ENCODE assay signal across 15 cellular contexts in genomic region chr4:3374667-3375066, GRCh38.
DNase-seq lines count a peak whose midpoint lies in the region; ATAC-seq and TF ChIP-seq lines count a peak whose summit lies in the region.
"Had no signal": no experiment of that assay in that cellular context is flagged by ENCODE, and none has a peak within 500 bp of the region (broad histone marks: within the 10 kb centered on the region; RNA-seq: fewer than 3 reads in every experiment).

No MANE protein-coding gene starts in this region.

- H3K4me3 ChIP-seq in H7 (ENCODE audit: insufficient read depth, low read depth, low read length) (no peak overlapping the region), lower lobe of right lung (no peak overlapping the region)
- H3K4me3 ChIP-seq: GM12878, HAP-1 had no signal

- peak; percentile 3 for DNase-seq in AG20443 (ENCODE audit: low spot score)
- DNase-seq in H7, result peak; percentile 34
- peak; percentile 44 for DNase-seq in lower lobe of right lung
- no peak for DNase-seq in CD4-positive, alpha-beta T cell
- no peak for DNase-seq in cerebellar nuclear complex (lab: John Stamatoyannopoulos, UW)
- DNase-seq in NCI-H1694 treated with DMSO at 0.1 percent for 48 hours (lab: John Stamatoyannopoulos, UW), result no peak
- DNase-seq: ACHN; CD4-positive, CD25-positive, alpha-beta regulatory T cell; DMS79; GOT3 had no signal

- H3K4me1 ChIP-seq in lower lobe of right lung, result peaks cover 37% of the 10 kb centered on the region

- H3K27me3 ChIP-seq in H7 (ENCODE audit: control insufficient read depth, insufficient read depth, low read length) (no peaks in the 10 kb centered on the region; the same call in 1 of the 2 replicates), lower lobe of right lung (ENCODE audit: low read depth) (no peaks in the 10 kb centered on the region)
- no peaks in the 10 kb centered on the region for H3K27me3 ChIP-seq in CD4-positive, alpha-beta T cell (ENCODE audit: control insufficient read depth, insufficient read depth, low read length)

- TF ChIP-seq CTCF in lower lobe of right lung (IDR thresholded peaks at IDR 0.05), result no peak
- TF ChIP-seq CTCF in CD4-positive, alpha-beta T cell (IDR thresholded peaks at IDR 0.05), result no peak

- H3K27ac ChIP-seq in lower lobe of right lung, result no peak overlapping the region
- no peak overlapping the region for H3K27ac ChIP-seq in CD4-positive, alpha-beta T cell (ENCODE audit: low read depth, low read length)

- CTCF ChIA-PET in CD4-positive, alpha-beta T cell (lab: Charles Lee), result no interaction called here

- H3K4me3 Mint-ChIP-seq in stimulated activated memory B cell treated with anti-CD40 and anti-IgM and Interleukin-4, amounts not matched to agents 10 μg/mL and 1 μg/mL and 100 μg/mL, for 72 hours, result no peak overlapping the region
- H3K4me3 Mint-ChIP-seq in CD4-positive, alpha-beta T cell, result no peak overlapping the region
- H3K4me3 Mint-ChIP-seq: CD4-positive, CD25-positive, alpha-beta regulatory T cell had no signal

- H3K36me3 Mint-ChIP-seq in stimulated activated memory B cell treated with anti-CD40 and anti-IgM and Interleukin-4, amounts not matched to agents 10 μg/mL and 1 μg/mL and 100 μg/mL, for 72 hours, result no peaks in the 10 kb centered on the region
- H3K36me3 Mint-ChIP-seq in CD4-positive, alpha-beta T cell (ENCODE audit: low read depth), result peaks cover 23% of the 10 kb centered on the region

- H3K4me1 Mint-ChIP-seq in stimulated activated memory B cell treated with anti-CD40 and anti-IgM and Interleukin-4, amounts not matched to agents 10 μg/mL and 1 μg/mL and 100 μg/mL, for 72 hours, result peaks cover 43% of the 10 kb centered on the region
- peaks cover 43% of the 10 kb centered on the region for H3K4me1 Mint-ChIP-seq in CD4-positive, alpha-beta T cell (ENCODE audit: low read depth)

- H3K9me3 Mint-ChIP-seq in stimulated activated memory B cell treated with anti-CD40 and anti-IgM and Interleukin-4, amounts not matched to agents 10 μg/mL and 1 μg/mL and 100 μg/mL, for 72 hours, result peaks cover 9% of the 10 kb centered on the region
- no peaks in the 10 kb centered on the region for H3K9me3 Mint-ChIP-seq in CD4-positive, alpha-beta T cell

- intact Hi-C loops in lower lobe of right lung (cut with DNase I), result no loop called here
- intact Hi-C loops in CD4-positive, alpha-beta T cell (cut with DNase I, micrococcal nuclease), result no loop called here

- peak overlapping the region; percentile 85 for H3K27ac Mint-ChIP-seq in stimulated activated memory B cell treated with anti-CD40 and anti-IgM and Interleukin-4, amounts not matched to agents 10 μg/mL and 1 μg/mL and 100 μg/mL, for 72 hours
- no peak overlapping the region for H3K27ac Mint-ChIP-seq in CD4-positive, alpha-beta T cell
- H3K27ac Mint-ChIP-seq: CD4-positive, CD25-positive, alpha-beta regulatory T cell had no signal

- ATAC-seq in lower lobe of right lung (no peak), GM19328 (IDR thresholded peaks at IDR 0.05; ENCODE audit: unreplicated experiment) (no peak)
- ATAC-seq in stimulated activated memory B cell treated with anti-CD40 and anti-IgM and Interleukin-4, amounts not matched to agents 10 μg/mL and 1 μg/mL and 100 μg/mL, for 72 hours, result no peak
- ATAC-seq in CD4-positive, alpha-beta T cell (ENCODE audit: poor library complexity), result no peak
- ATAC-seq: GM12878, HepG2 had no signal

- POLR2A ChIA-PET in CD4-positive, alpha-beta T cell (lab: Charles Lee), result no interaction called here

- H3K9me3 ChIP-seq in lower lobe of right lung, result no peaks in the 10 kb centered on the region
- H3K9me3 ChIP-seq in CD4-positive, alpha-beta T cell (ENCODE audit: control insufficient read depth, low read length), result peaks cover 3% of the 10 kb centered on the region
- H3K9me3 ChIP-seq: HAP-1 had no signal

- peaks cover 20% of the 10 kb centered on the region for H3K27me3 Mint-ChIP-seq in stimulated activated memory B cell treated with anti-CD40 and anti-IgM and Interleukin-4, amounts not matched to agents 10 μg/mL and 1 μg/mL and 100 μg/mL, for 72 hours
- H3K27me3 Mint-ChIP-seq in CD4-positive, alpha-beta T cell, result peaks cover 10% of the 10 kb centered on the region

- no peaks in the 10 kb centered on the region for H3K36me3 ChIP-seq in H7 (replicated peaks; ENCODE audit: control insufficient read depth, insufficient read depth, low read length)
- no peaks in the 10 kb centered on the region for H3K36me3 ChIP-seq in lower lobe of right lung
- H3K36me3 ChIP-seq: HAP-1 had no signal

Comparison
In these comparisons a context has a peak if more than half of its experiments do, and no peak if none do; other contexts are left out.
1. DNase-seq: peak in AG20443 (single experiment), H7 (single experiment) and lower lobe of right lung (single experiment); none in CD4-positive, alpha-beta T cell (0 of 10), cerebellar nuclear complex (0 of 2) and NCI-H1694 treated with DMSO at 0.1 percent for 48 hours (single experiment).